8 cellular contexts compared by ENCODE assay signal in the genomic region with DNA sequence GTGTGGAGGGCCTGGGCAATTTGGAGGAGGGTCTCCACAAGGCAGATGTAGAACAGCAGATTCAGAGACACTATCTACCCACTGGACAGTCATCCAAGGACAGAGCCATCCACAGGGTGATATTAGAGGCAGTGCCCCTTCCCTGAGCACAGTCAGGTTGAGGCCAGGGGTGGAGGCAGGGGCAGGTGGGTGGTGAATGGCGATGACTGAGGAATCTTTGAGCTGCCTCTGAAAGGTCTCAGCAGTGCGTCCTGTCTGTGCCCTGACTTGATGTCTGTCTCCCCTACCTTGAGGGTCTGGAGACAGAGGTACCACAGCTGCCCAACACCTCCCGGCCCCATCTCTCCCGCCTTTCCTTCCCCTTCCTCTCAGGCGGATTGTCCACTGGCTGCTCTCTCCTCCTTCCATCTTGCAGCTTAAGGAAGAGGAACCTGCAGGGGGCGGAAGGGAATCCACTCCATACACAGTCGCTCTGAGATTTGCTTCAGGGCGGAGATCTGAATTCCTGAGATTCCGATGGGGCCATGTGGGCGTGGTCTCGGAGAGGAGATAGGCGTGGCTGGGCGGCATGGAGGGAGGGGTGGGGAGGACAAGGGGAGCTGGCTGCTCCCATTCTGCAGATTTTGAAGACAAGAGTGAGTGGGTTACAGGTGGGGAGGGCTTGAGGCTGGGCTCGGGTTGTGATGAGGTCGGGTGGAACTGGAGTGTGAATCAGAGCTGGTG. TPM values are rescaled to one million over a fixed set of nuclear protein-coding genes. Genes with fewer than 3 reads are reported as not detected.
DNase-seq lines count a peak whose midpoint lies in the region; ATAC-seq and TF ChIP-seq lines count a peak whose summit lies in the region.

No MANE protein-coding gene starts in this region.

- DNase-seq in D341Med (ENCODE audit: low spot score) (peak; percentile 54), NCI-H460 (ENCODE audit: extremely low read depth, low read depth) (peak; percentile 91), epithelial cell of prostate (ENCODE audit: low read depth, low spot score) (peak; percentile 31), mucosa of gallbladder (ENCODE audit: low spot score) (peak; percentile 90), dorsolateral prefrontal cortex (no peak), cerebellar nuclear complex (lab: John Stamatoyannopoulos, UW) (no peak), NCI-H1694 (lab: John Stamatoyannopoulos, UW) (no peak)
- no peak for DNase-seq in stimulated activated naive B cell treated with anti-CD40 and anti-IgM and Interleukin-4, amounts not matched to agents 10 μg/mL and 1 μg/mL and 100 μg/mL, for 72 hours

- ATAC-seq in stimulated activated naive B cell treated with anti-CD40 and anti-IgM and Interleukin-4, amounts not matched to agents 10 μg/mL and 1 μg/mL and 100 μg/mL, for 72 hours (replicated peaks), result no peak

- H3K36me3 Mint-ChIP-seq in stimulated activated naive B cell treated with anti-CD40 and anti-IgM and Interleukin-4, amounts not matched to agents 10 μg/mL and 1 μg/mL and 100 μg/mL, for 72 hours, result no peaks in the 10 kb centered on the region

- H3K27ac ChIP-seq in epithelial cell of prostate (no peak overlapping the region), dorsolateral prefrontal cortex (no peak overlapping the region)

- H3K9me3 Mint-ChIP-seq in stimulated activated naive B cell treated with anti-CD40 and anti-IgM and Interleukin-4, amounts not matched to agents 10 μg/mL and 1 μg/mL and 100 μg/mL, for 72 hours, result no peaks in the 10 kb centered on the region

- TF ChIP-seq CTCF in dorsolateral prefrontal cortex (IDR thresholded peaks at IDR 0.05 in 54 of 56, conservative IDR thresholded peaks at IDR 0.05 in 2 of 56; ENCODE audit: low read depth in 1 of 56, partially characterized antibody in 56 of 56), result peak in 1 of 56 donors; percentile 10

- H3K4me1 Mint-ChIP-seq in stimulated activated naive B cell treated with anti-CD40 and anti-IgM and Interleukin-4, amounts not matched to agents 10 μg/mL and 1 μg/mL and 100 μg/mL, for 72 hours, result peaks cover 0 to 5% of the 10 kb centered on the region in 2 donors

- peaks cover 0 to 18% (median 0%) of the 10 kb centered on the region in 45 donors for H3K27me3 ChIP-seq in dorsolateral prefrontal cortex

- intact Hi-C loops in dorsolateral prefrontal cortex (cut with DNase I), result no loop called here

- H3K27ac Mint-ChIP-seq in stimulated activated naive B cell treated with anti-CD40 and anti-IgM and Interleukin-4, amounts not matched to agents 10 μg/mL and 1 μg/mL and 100 μg/mL, for 72 hours, result no peak overlapping the region

- H3K27me3 Mint-ChIP-seq in stimulated activated naive B cell treated with anti-CD40 and anti-IgM and Interleukin-4, amounts not matched to agents 10 μg/mL and 1 μg/mL and 100 μg/mL, for 72 hours, result peaks cover 54 to 71% of the 10 kb centered on the region in 2 donors

- no peak overlapping the region for H3K4me3 Mint-ChIP-seq in stimulated activated naive B cell treated with anti-CD40 and anti-IgM and Interleukin-4, amounts not matched to agents 10 μg/mL and 1 μg/mL and 100 μg/mL, for 72 hours

- H3K4me3 ChIP-seq in dorsolateral prefrontal cortex, result no peak overlapping the region

RNA-seq across cellular contexts. Expression of gene MUCL3, which starts 1.7 kb away (rescaled TPM):
- total RNA-seq in NCI-H460 (2014; rRNA removed; shearing (Covaris generic)), result 0.15 TPM in 1 of 2 replicates, not detected in the other
- not detected in 2 replicates for polyA plus RNA-seq in NCI-H460 (2014; cell fraction: nucleus; rRNA removed)
- total RNA-seq in mucosa of gallbladder, result 93.5 TPM
- total RNA-seq in dorsolateral prefrontal cortex, result not detected

RNA-seq across cellular contexts. Expression of gene SFTA2, which starts 10.5 kb away (rescaled TPM):
- not detected in 2 replicates for total RNA-seq in NCI-H460 (2014; rRNA removed; shearing (Covaris generic))
- polyA plus RNA-seq in NCI-H460 (2014; cell fraction: nucleus; rRNA removed), result not detected in 2 replicates
- 149 TPM for total RNA-seq in mucosa of gallbladder
- total RNA-seq in dorsolateral prefrontal cortex, result under 1 TPM in 7 of 120 experiments, not detected in 113; 0.39 to 0.85 (median 0.66) TPM

RNA-seq across cellular contexts. Expression of gene VARS2, which starts 28.5 kb away (rescaled TPM):
- 17.7 and 24.6 TPM in 2 replicates for total RNA-seq in NCI-H460 (2014; rRNA removed; shearing (Covaris generic))
- polyA plus RNA-seq in NCI-H460 (2014; cell fraction: nucleus; rRNA removed), result 50.1 and 82.0 TPM in 2 replicates
- total RNA-seq in mucosa of gallbladder, result 61.4 TPM
- 10 to 100 TPM; 27.9 to 82.8 (median 48.0) TPM for total RNA-seq in dorsolateral prefrontal cortex

RNA-seq across cellular contexts. Expression of gene GTF2H4, which starts 34.5 kb away (rescaled TPM):
- total RNA-seq in NCI-H460 (2014; rRNA removed; shearing (Covaris generic)), result 16.2 and 16.9 TPM in 2 replicates
- polyA plus RNA-seq in NCI-H460 (2014; cell fraction: nucleus; rRNA removed), result 19.4 and 56.5 TPM in 2 replicates
- total RNA-seq in mucosa of gallbladder (37.0 TPM), dorsolateral prefrontal cortex (100 to 1,000 TPM in 1 of 120 experiments, 10 to 100 TPM in 119; 24.7 to 107 (median 48.9) TPM)

RNA-seq across cellular contexts. Expression of gene MUC21, which starts 41.0 kb away (rescaled TPM):
- not detected in 2 replicates for total RNA-seq in NCI-H460 (2014; rRNA removed; shearing (Covaris generic))
- polyA plus RNA-seq in NCI-H460 (2014; cell fraction: nucleus; rRNA removed), result not detected in 2 replicates
- total RNA-seq in mucosa of gallbladder (7.1 TPM), dorsolateral prefrontal cortex (under 1 TPM in 1 of 120 experiments, not detected in 119; 0.19 TPM)

Comparison
In these comparisons a context has a peak if more than half of its experiments do, and no peak if none do; other contexts are left out.
1. DNase-seq: peak in D341Med (single experiment), NCI-H460 (single experiment), epithelial cell of prostate (single experiment) and mucosa of gallbladder (single experiment); none in stimulated activated naive B cell treated with anti-CD40 and anti-IgM and Interleukin-4, amounts not matched to agents 10 μg/mL and 1 μg/mL and 100 μg/mL, for 72 hours (single experiment), dorsolateral prefrontal cortex (0 of 10), cerebellar nuclear complex (0 of 2) and NCI-H1694 (single experiment).
2. RNA of gene MUCL3, which starts 1.7 kb away (total RNA-seq): 93.5 TPM in mucosa of gallbladder (single experiment); 0.15 TPM in NCI-H460 and not detected in dorsolateral prefrontal cortex; every median in the first group is over 10 times any median in the second.
3. RNA of gene SFTA2, which starts 10.5 kb away (total RNA-seq): 149 TPM in mucosa of gallbladder (single experiment); not detected in NCI-H460 and 0.39 to 0.85 TPM in dorsolateral prefrontal cortex; every median in the first group is over 10 times any median in the second.